Comparison of ENCODE assay signal across 33 cellular contexts in genomic region chr6:83314693-83315092, GRCh38.
"Had no signal": no experiment of that assay in that cellular context is flagged by ENCODE, and none has a peak within 500 bp of the region (broad histone marks: within the 10 kb centered on the region; RNA-seq: fewer than 3 reads in every experiment).

No MANE protein-coding gene starts in this region.

- H3K4me3 ChIP-seq: coronary artery, dorsolateral prefrontal cortex had no signal

- H3K27me3 Mint-ChIP-seq: activated B cell treated with CpG ODN at 0.5 μM for 24 hours; dendritic cell treated with granulocyte-macrophage colony-stimulating factor and Interleukin-4, amounts not matched to agents 40 ng/mL and 50 ng/mL, for 4 days; T-helper 17 cell had no signal

- ATAC-seq: activated CD4-positive, alpha-beta T cell treated with anti-CD3 and anti-CD28 coated beads for 36 hours; activated CD4-positive, CD25-positive, alpha-beta regulatory T cell treated with anti-CD3 and anti-CD28 coated beads, Interleukin-2, amount 50 U/mL, for 24 hours; activated CD8-positive, alpha-beta memory T cell treated with anti-CD3 and anti-CD28 coated beads, Interleukin-2, amount 10 ng/mL, durations not matched to agents 7 days and 5 days; activated CD8-positive, alpha-beta T cell treated with anti-CD3 and anti-CD28 coated beads, Interleukin-2, amount 10 ng/mL, durations not matched to agents 7 days and 5 days; esophagus mucosa; T-helper 17 cell had no signal

- H3K9me3 Mint-ChIP-seq: activated B cell treated with CpG ODN at 0.5 μM for 24 hours; activated CD4-positive, alpha-beta memory T cell treated with anti-CD3 and anti-CD28 coated beads for 36 hours; activated T-cell treated with anti-CD3 and anti-CD28 coated beads, Interleukin-2, amount 50 U/mL, for 4 hours; activated T-helper 1 cell treated with anti-CD3 and anti-CD28 coated beads, Interleukin-12 subunit alpha, Interleukin-12 subunit beta, Interleukin-2, Interleukin-4 antibody, amounts not matched to agents 30 ng/mL and 10 ng/mL and 1 ng/mL, durations not matched to agents 14 hours and 24 hours and 36 hours; central memory CD8-positive, alpha-beta T cell; dendritic cell treated with granulocyte-macrophage colony-stimulating factor and Interleukin-4, amounts not matched to agents 40 ng/mL and 50 ng/mL, for 4 days; T-helper 2 cell treated with Interferon-gamma antibody and Interleukin-4, amounts not matched to agents 5 μg/mL and 100 μg/mL, for 36 hours had no signal

- H3K27me3 ChIP-seq: brain microvascular endothelial cell, dorsolateral prefrontal cortex had no signal

- H3K27ac Mint-ChIP-seq: activated B cell treated with CpG ODN at 0.5 μM for 24 hours; activated CD4-positive, alpha-beta memory T cell treated with anti-CD3 and anti-CD28 coated beads for 36 hours; activated CD4-positive, alpha-beta T cell treated with anti-CD3 and anti-CD28 coated beads for 36 hours; activated CD4-positive, alpha-beta T cell treated with anti-CD3 and anti-CD28 coated beads, Interleukin-2, amount 10 ng/mL, durations not matched to agents 24 days and 14 days; activated CD8-positive, alpha-beta memory T cell treated with anti-CD3 and anti-CD28 coated beads, Interleukin-2, amount 10 ng/mL, durations not matched to agents 7 days and 5 days; activated CD8-positive, alpha-beta T cell treated with anti-CD3 and anti-CD28 coated beads, Interleukin-2, amount 10 ng/mL, durations not matched to agents 7 days and 5 days; activated naive CD8-positive, alpha-beta T cell; activated T-helper 1 cell treated with anti-CD3 and anti-CD28 coated beads, Interleukin-12 subunit alpha, Interleukin-12 subunit beta, Interleukin-2, Interleukin-4 antibody, amounts not matched to agents 30 ng/mL and 10 ng/mL and 1 ng/mL, durations not matched to agents 14 hours and 24 hours and 36 hours; dendritic cell treated with granulocyte-macrophage colony-stimulating factor and Interleukin-4, amounts not matched to agents 40 ng/mL and 50 ng/mL, for 4 days; endodermal cell; T-helper 17 cell; T-helper 2 cell treated with Interferon-gamma antibody and Interleukin-4, amounts not matched to agents 5 μg/mL and 100 μg/mL, for 36 hours had no signal

- H3K36me3 Mint-ChIP-seq: activated CD4-positive, alpha-beta memory T cell treated with anti-CD3 and anti-CD28 coated beads for 36 hours; activated CD8-positive, alpha-beta memory T cell treated with anti-CD3 and anti-CD28 coated beads, Interleukin-2, amount 10 ng/mL, durations not matched to agents 7 days and 5 days; activated naive CD8-positive, alpha-beta T cell had no signal

- H3K36me3 ChIP-seq: brain microvascular endothelial cell, WERI-Rb-1 had no signal

- FAIRE-seq: astrocyte, bronchial epithelial cell, frontal cortex had no signal

- H3K27ac ChIP-seq: brain microvascular endothelial cell, coronary artery, dorsolateral prefrontal cortex, WERI-Rb-1 had no signal

- H3K4me3 Mint-ChIP-seq: activated B cell treated with CpG ODN at 0.5 μM for 24 hours; activated CD4-positive, alpha-beta memory T cell treated with anti-CD3 and anti-CD28 coated beads for 36 hours; activated CD4-positive, alpha-beta T cell treated with anti-CD3 and anti-CD28 coated beads for 36 hours; activated CD4-positive, alpha-beta T cell treated with anti-CD3 and anti-CD28 coated beads, Interleukin-2, amount 10 ng/mL, durations not matched to agents 24 days and 14 days; activated CD8-positive, alpha-beta memory T cell treated with anti-CD3 and anti-CD28 coated beads, Interleukin-2, amount 10 ng/mL, durations not matched to agents 7 days and 5 days; activated CD8-positive, alpha-beta T cell treated with anti-CD3 and anti-CD28 coated beads, Interleukin-2, amount 10 ng/mL, durations not matched to agents 7 days and 5 days; activated naive CD8-positive, alpha-beta T cell; activated T-cell treated with anti-CD3 and anti-CD28 coated beads, Interleukin-2, amount 50 U/mL, for 4 hours; activated T-helper 1 cell treated with anti-CD3 and anti-CD28 coated beads, Interleukin-12 subunit alpha, Interleukin-12 subunit beta, Interleukin-2, Interleukin-4 antibody, amounts not matched to agents 30 ng/mL and 10 ng/mL and 1 ng/mL, durations not matched to agents 14 hours and 24 hours and 36 hours; central memory CD8-positive, alpha-beta T cell; dendritic cell treated with granulocyte-macrophage colony-stimulating factor and Interleukin-4, amounts not matched to agents 40 ng/mL and 50 ng/mL, for 4 days; endodermal cell; T-helper 17 cell; T-helper 2 cell treated with Interferon-gamma antibody and Interleukin-4, amounts not matched to agents 5 μg/mL and 100 μg/mL, for 36 hours had no signal

- H3K4me1 Mint-ChIP-seq: activated B cell treated with CpG ODN at 0.5 μM for 24 hours; activated CD4-positive, alpha-beta T cell treated with anti-CD3 and anti-CD28 coated beads for 36 hours; activated CD4-positive, alpha-beta T cell treated with anti-CD3 and anti-CD28 coated beads, Interleukin-2, amount 10 ng/mL, durations not matched to agents 24 days and 14 days; central memory CD8-positive, alpha-beta T cell had no signal

- DNase-seq: activated B cell treated with CpG ODN at 0.5 μM for 24 hours; activated CD4-positive, alpha-beta memory T cell treated with anti-CD3 and anti-CD28 coated beads for 36 hours; activated CD4-positive, alpha-beta T cell treated with anti-CD3 and anti-CD28 coated beads for 36 hours; activated CD4-positive, alpha-beta T cell treated with anti-CD3 and anti-CD28 coated beads, Interleukin-2, amount 10 ng/mL, durations not matched to agents 24 days and 14 days; activated CD8-positive, alpha-beta memory T cell treated with anti-CD3 and anti-CD28 coated beads, Interleukin-2, amount 10 ng/mL, durations not matched to agents 7 days and 5 days; activated CD8-positive, alpha-beta memory T cell treated with anti-CD3 and anti-CD28 coated beads, Interleukin-2, amount 50 U/mL, for 48 hours; activated CD8-positive, alpha-beta T cell treated with anti-CD3 and anti-CD28 coated beads, Interleukin-2, amount 10 ng/mL, durations not matched to agents 7 days and 5 days; activated gamma-delta T cell; activated naive CD4-positive, alpha-beta T cell treated with anti-CD3 and anti-CD28 coated beads, Interleukin-2, amount 50 U/mL, for 16 hours; activated naive CD4-positive, alpha-beta T cell treated with Interleukin-2 at 50 U/mL for 16 hours; activated T-cell treated with anti-CD3 and anti-CD28 coated beads, Interleukin-2, amount 50 U/mL, for 4 hours; amniotic stem cell; anterior cingulate cortex; brain microvascular endothelial cell; dorsolateral prefrontal cortex; effector memory CD4-positive, alpha-beta T cell; endodermal cell; foreskin fibroblast; T-helper 1 cell; T-helper 17 cell; T1000; WERI-Rb-1 had no signal
